8 cellular contexts compared by ENCODE assay signal in genomic region chr12:62631531-62632520, GRCh38.
DNase-seq lines count a peak whose midpoint lies in the region; ATAC-seq and TF ChIP-seq lines count a peak whose summit lies in the region.

No MANE protein-coding gene starts in this region.

- no peaks in the 10 kb centered on the region for H3K9me3 ChIP-seq in right atrium auricular region
- no peaks in the 10 kb centered on the region for H3K9me3 ChIP-seq in ovary

- no peak for TF ChIP-seq POLR2A in ovary (IDR thresholded peaks at IDR 0.05)

- DNase-seq in stimulated activated CD4-positive, alpha-beta T cell treated with anti-CD3 and anti-CD28 coated beads, Interleukin-12 subunit alpha, Interleukin-12 subunit beta, amount 100 ng/mL, for 4 hours, result peak; percentile 16
- DNase-seq in stimulated activated CD4-positive, alpha-beta T cell treated with anti-CD3 and anti-CD28 coated beads, Interleukin-2, amount 100 ng/mL, for 48 hours, result no peak
- DNase-seq in OCI-M1 (lab: John Stamatoyannopoulos, UW) (peak; percentile 47), astrocyte of the spinal cord (ENCODE audit: low read depth, low spot score) (peak; percentile 79), right atrium auricular region (ENCODE audit: low spot score) (peak; percentile 83), ovary (peak; percentile 62 to 74 (median 69))
- no peak for DNase-seq in NK-92 treated with Interleukin-12 subunit alpha and Interleukin-12 subunit beta, amount 100 ng/mL, for 24 hours (lab: John Stamatoyannopoulos, UW)

- H3K27ac ChIP-seq in right atrium auricular region, result peak overlapping the region; percentile 72 to 74
- H3K27ac ChIP-seq in ovary, result peak overlapping the region; percentile 17 to 55

- in situ Hi-C loops in astrocyte of the spinal cord (cut with HindIII; ENCODE audit: low sequenced_read_pairs), result no loop called here

- no peak for TF ChIP-seq EP300 in ovary (IDR thresholded peaks at IDR 0.05)

- H3K4me3 ChIP-seq in astrocyte of the spinal cord (ENCODE audit: low read depth, low read length) (peak overlapping the region; percentile 45), right atrium auricular region (peak overlapping the region; percentile 45 to 58), ovary (peak overlapping the region; percentile 55)

- H3K4me1 ChIP-seq in right atrium auricular region (peaks cover 0 to 12% of the 10 kb centered on the region in 2 donors), ovary (ENCODE audit: insufficient read depth) (peaks cover 2% of the 10 kb centered on the region)

- peak; percentile 54 for ATAC-seq in HG02970 (IDR thresholded peaks at IDR 0.05; ENCODE audit: low FRiP score, unreplicated experiment)

- H3K36me3 ChIP-seq in right atrium auricular region (no peaks in the 10 kb centered on the region), ovary (no peaks in the 10 kb centered on the region)

- 0 to 1% (median 0%) methylated on average over 60 to 63 of the region's 63 CpGs for WGBS in ovary, 3 donors

- H3K27me3 ChIP-seq in right atrium auricular region, result no peaks in the 10 kb centered on the region
- no peaks in the 10 kb centered on the region for H3K27me3 ChIP-seq in ovary

- TF ChIP-seq CTCF in astrocyte of the spinal cord (IDR thresholded peaks at IDR 0.05; ENCODE audit: low read depth, low read length) (peak; percentile 57), right atrium auricular region (IDR thresholded peaks at IDR 0.05) (peak in 1 of 2 donors; percentile 73), ovary (IDR thresholded peaks at IDR 0.05) (no peak)

- intact Hi-C loops in ovary (cut with DNase I), result no loop called here

Comparison
In these comparisons a context has a peak if more than half of its experiments do, and no peak if none do; other contexts are left out.
1. DNase-seq: peak in stimulated activated CD4-positive, alpha-beta T cell treated with anti-CD3 and anti-CD28 coated beads, Interleukin-12 subunit alpha, Interleukin-12 subunit beta, amount 100 ng/mL, for 4 hours (single experiment), OCI-M1 (single experiment), astrocyte of the spinal cord (single experiment), right atrium auricular region (single experiment) and ovary (5 of 5); none in stimulated activated CD4-positive, alpha-beta T cell treated with anti-CD3 and anti-CD28 coated beads, Interleukin-2, amount 100 ng/mL, for 48 hours (0 of 2) and NK-92 treated with Interleukin-12 subunit alpha and Interleukin-12 subunit beta, amount 100 ng/mL, for 24 hours (single experiment).
2. Peak in every context shown above with its lines, with median percentiles within 50 percentile points of each other: H3K4me3 ChIP-seq.